17 cellular contexts compared by ENCODE assay signal in the genomic region with DNA sequence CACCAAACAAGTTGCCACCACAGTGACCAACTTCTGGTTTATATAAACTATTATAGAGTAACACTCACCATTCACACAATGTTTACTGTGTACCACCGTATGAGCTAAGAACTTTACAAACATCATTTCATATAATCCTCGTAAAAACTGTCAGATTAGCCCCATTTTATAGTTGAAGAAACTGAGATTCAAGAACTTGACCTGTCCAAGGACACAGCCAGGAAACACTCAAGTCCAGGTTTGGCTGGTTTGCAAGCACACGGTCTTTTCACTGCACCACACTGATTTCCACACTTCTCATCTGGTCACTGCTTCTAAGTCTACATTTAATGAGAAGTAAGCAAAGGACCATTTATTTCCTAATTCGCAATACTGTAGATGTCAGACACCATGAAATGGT.
"Had no signal": no experiment of that assay in that cellular context is flagged by ENCODE, and none has a peak within 500 bp of the region (broad histone marks: within the 10 kb centered on the region; RNA-seq: fewer than 3 reads in every experiment).

No MANE protein-coding gene starts in this region.

- H3K36me3 Mint-ChIP-seq: memory B cell, naive B cell had no signal

- H3K27me3 ChIP-seq: gastrocnemius medialis, ovary, sigmoid colon had no signal

- H3K9me3 ChIP-seq: gastrocnemius medialis, mucosa of descending colon, ovary, sigmoid colon had no signal

- H3K9me3 Mint-ChIP-seq: memory B cell; stimulated activated effector memory CD8-positive, alpha-beta T cell treated with anti-CD3 and anti-CD28 coated beads, Interleukin-12 subunit alpha, Interleukin-12 subunit beta, amount 100 ng/mL, for 72 hours had no signal

- H3K27ac ChIP-seq: coronary artery, ovary, sigmoid colon, thoracic aorta had no signal

- DNase-seq: activated CD4-positive, alpha-beta T cell treated with anti-CD3 and anti-CD28 coated beads, Interleukin-2, amount 10 ng/mL, durations not matched to agents 7 days and 5 days; activated CD8-positive, alpha-beta T cell treated with anti-CD3 and anti-CD28 coated beads, Interleukin-2, amount 10 ng/mL, durations not matched to agents 7 days and 5 days; activated naive CD4-positive, alpha-beta T cell treated with anti-CD3 and anti-CD28 coated beads, Interleukin-2, amount 10 ng/mL, durations not matched to agents 7 days and 5 days; activated naive CD8-positive, alpha-beta T cell treated with anti-CD3 and anti-CD28 coated beads, Interleukin-2, amount 50 U/mL, for 24 hours; activated T-cell treated with anti-CD3 and anti-CD28 coated beads, Interleukin-2, amount 50 U/mL, for 24 hours; anterior cingulate cortex; gastrocnemius medialis; mucosa of descending colon; naive B cell; ovary; sigmoid colon; stimulated activated CD4-positive, alpha-beta T cell treated with anti-CD3 and anti-CD28 coated beads, Interleukin-4, amount 100 ng/mL, for 24 hours; T1000 had no signal

- H3K36me3 ChIP-seq: gastrocnemius medialis, ovary, sigmoid colon, thoracic aorta had no signal

- H3K4me3 ChIP-seq: coronary artery, gastrocnemius medialis, mucosa of descending colon, ovary, sigmoid colon, thoracic aorta had no signal

- ATAC-seq: activated CD8-positive, alpha-beta T cell treated with anti-CD3 and anti-CD28 coated beads, Interleukin-2, amount 10 ng/mL, durations not matched to agents 7 days and 5 days; activated naive CD8-positive, alpha-beta T cell treated with anti-CD3 and anti-CD28 coated beads, Interleukin-2, amount 50 U/mL, for 24 hours; gastrocnemius medialis; mucosa of descending colon; stimulated activated effector memory CD8-positive, alpha-beta T cell treated with anti-CD3 and anti-CD28 coated beads, Interleukin-12 subunit alpha, Interleukin-12 subunit beta, amount 100 ng/mL, for 72 hours had no signal

- H3K27ac Mint-ChIP-seq: activated CD4-positive, alpha-beta T cell treated with anti-CD3 and anti-CD28 coated beads, Interleukin-2, amount 10 ng/mL, durations not matched to agents 7 days and 5 days; activated CD8-positive, alpha-beta T cell treated with anti-CD3 and anti-CD28 coated beads, Interleukin-2, amount 10 ng/mL, durations not matched to agents 7 days and 5 days; activated naive CD4-positive, alpha-beta T cell treated with anti-CD3 and anti-CD28 coated beads, Interleukin-2, amount 10 ng/mL, durations not matched to agents 7 days and 5 days; activated naive CD8-positive, alpha-beta T cell treated with anti-CD3 and anti-CD28 coated beads, Interleukin-2, amount 50 U/mL, for 24 hours; activated T-cell treated with anti-CD3 and anti-CD28 coated beads, Interleukin-2, amount 50 U/mL, for 24 hours; memory B cell; stimulated activated effector memory CD8-positive, alpha-beta T cell treated with anti-CD3 and anti-CD28 coated beads, Interleukin-12 subunit alpha, Interleukin-12 subunit beta, amount 100 ng/mL, for 72 hours had no signal

- H3K27me3 Mint-ChIP-seq: activated CD4-positive, alpha-beta T cell treated with anti-CD3 and anti-CD28 coated beads, Interleukin-2, amount 10 ng/mL, durations not matched to agents 7 days and 5 days; activated T-cell treated with anti-CD3 and anti-CD28 coated beads, Interleukin-2, amount 50 U/mL, for 24 hours; memory B cell; naive B cell had no signal

- H3K4me3 Mint-ChIP-seq: activated CD4-positive, alpha-beta T cell treated with anti-CD3 and anti-CD28 coated beads, Interleukin-2, amount 10 ng/mL, durations not matched to agents 7 days and 5 days; activated CD8-positive, alpha-beta T cell treated with anti-CD3 and anti-CD28 coated beads, Interleukin-2, amount 10 ng/mL, durations not matched to agents 7 days and 5 days; activated naive CD4-positive, alpha-beta T cell treated with anti-CD3 and anti-CD28 coated beads, Interleukin-2, amount 10 ng/mL, durations not matched to agents 7 days and 5 days; activated naive CD8-positive, alpha-beta T cell treated with anti-CD3 and anti-CD28 coated beads, Interleukin-2, amount 50 U/mL, for 24 hours; activated T-cell treated with anti-CD3 and anti-CD28 coated beads, Interleukin-2, amount 50 U/mL, for 24 hours; memory B cell; stimulated activated effector memory CD8-positive, alpha-beta T cell treated with anti-CD3 and anti-CD28 coated beads, Interleukin-12 subunit alpha, Interleukin-12 subunit beta, amount 100 ng/mL, for 72 hours had no signal
